ENCODE assay signal across 19 cellular contexts in the genomic region with DNA sequence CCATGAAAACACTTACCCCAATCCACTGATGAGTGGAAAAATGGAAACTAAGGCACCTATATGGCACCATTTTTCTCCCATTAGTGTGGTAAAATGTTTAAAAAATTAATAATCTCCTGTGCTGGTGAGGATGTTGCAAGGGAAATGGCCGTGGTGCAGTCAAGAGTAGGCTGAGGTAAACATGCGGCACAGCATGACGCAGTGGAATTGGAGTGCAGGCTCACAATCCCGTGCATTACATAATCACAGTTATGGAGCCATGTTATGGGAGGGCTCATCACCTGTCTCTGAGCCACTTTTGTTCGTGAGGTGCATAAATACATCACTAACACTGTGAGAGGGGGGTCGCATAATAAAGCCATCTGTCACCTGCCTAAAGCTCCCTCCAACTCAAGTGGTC.
"Had no signal": no experiment of that assay in that cellular context is flagged by ENCODE, and none has a peak within 500 bp of the region (broad histone marks: within the 10 kb centered on the region; RNA-seq: fewer than 3 reads in every experiment).

No MANE protein-coding gene starts in this region.

- DNase-seq: dorsolateral prefrontal cortex; effector CD4-positive, alpha-beta T cell; endodermal cell; foreskin fibroblast; gastrocnemius medialis; head of caudate nucleus; kidney; natural killer cell; occipital lobe; ovary; posterior cingulate gyrus; psoas muscle; right cardiac atrium; sigmoid colon; stimulated activated CD4-positive, alpha-beta T cell treated with anti-CD3 and anti-CD28 coated beads, Interleukin-2, amount 100 ng/mL, for 24 hours; stimulated activated CD4-positive, alpha-beta T cell treated with anti-CD3 and anti-CD28 coated beads, Interleukin-4, amount 100 ng/mL, for 24 hours; stimulated activated naive CD4-positive, alpha-beta T cell treated with Interleukin-2 at 50 U/mL for 16 hours; stomach; thyroid gland had no signal
